Comparison of ENCODE assay signal across 19 cellular contexts in genomic region chr16:78484509-78485058, GRCh38.
"Had no signal": no experiment of that assay in that cellular context is flagged by ENCODE, and none has a peak within 500 bp of the region (broad histone marks: within the 10 kb centered on the region; RNA-seq: fewer than 3 reads in every experiment).

No MANE protein-coding gene starts in this region.

- H3K4me1 ChIP-seq: foreskin keratinocyte, gastroesophageal sphincter, lower lobe of right lung had no signal

- H3K27ac ChIP-seq: coronary artery, dorsolateral prefrontal cortex, esophagus muscularis mucosa, foreskin keratinocyte, gastroesophageal sphincter, heart left ventricle, hepatocyte, left ventricle myocardium inferior, lower lobe of right lung had no signal

- H3K4me3 ChIP-seq: coronary artery, dorsolateral prefrontal cortex, esophagus muscularis mucosa, gastroesophageal sphincter, heart left ventricle, hepatocyte, left ventricle myocardium inferior, lower lobe of right lung had no signal

- H3K79me2 ChIP-seq: hepatocyte had no signal

- H3K4me2 ChIP-seq: hepatocyte had no signal

- H2AFZ ChIP-seq: hepatocyte had no signal

- H3K36me3 ChIP-seq: esophagus muscularis mucosa, gastroesophageal sphincter, heart left ventricle, left ventricle myocardium inferior, lower lobe of right lung had no signal

- H3K9me3 ChIP-seq: esophagus muscularis mucosa, gastroesophageal sphincter, heart left ventricle, left ventricle myocardium inferior, lower lobe of right lung had no signal

- DNase-seq: dermis blood vessel endothelial cell; dorsolateral prefrontal cortex; effector CD4-positive, alpha-beta T cell; effector memory CD4-positive, alpha-beta T cell; foreskin keratinocyte; heart left ventricle; immature natural killer cell; islet precursor cell; kidney; kidney glomerular epithelial cell; left colon; left ventricle myocardium inferior; lower lobe of right lung; mesendoderm; midbrain had no signal

- H3K27me3 ChIP-seq: dorsolateral prefrontal cortex, esophagus muscularis mucosa, foreskin keratinocyte, gastroesophageal sphincter, heart left ventricle, hepatocyte had no signal
